In the genomic region with DNA sequence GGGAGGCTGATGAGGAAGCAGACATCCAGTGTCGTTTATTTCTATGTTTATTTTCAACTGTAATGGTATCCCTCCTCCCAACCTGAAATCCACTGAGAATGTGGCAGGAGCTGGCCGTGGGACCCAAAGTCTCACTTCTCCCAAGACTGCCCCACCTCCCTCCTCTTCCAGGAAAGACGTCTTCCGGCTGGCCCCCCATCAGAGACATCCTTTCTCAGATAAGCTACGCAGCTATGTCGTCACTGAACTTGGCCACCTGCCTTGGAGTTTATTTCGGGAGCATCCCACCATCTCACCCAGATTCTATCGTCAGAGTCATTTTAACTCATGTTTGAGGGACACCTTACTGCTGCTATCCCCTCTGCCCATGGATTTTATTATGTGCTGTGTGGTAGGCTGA, we compare ENCODE assay signal across 12 cellular contexts. TPM values are rescaled to one million over a fixed set of nuclear protein-coding genes. Genes with fewer than 3 reads are reported as not detected.
A peak's percentile ranks its signal among the peaks of the same experiment; 100 is the strongest.
DNase-seq lines count a peak whose midpoint lies in the region; ATAC-seq and TF ChIP-seq lines count a peak whose summit lies in the region.
"Had no signal": no experiment of that assay in that cellular context is flagged by ENCODE, and none has a peak within 500 bp of the region (broad histone marks: within the 10 kb centered on the region; RNA-seq: fewer than 3 reads in every experiment).

No MANE protein-coding gene starts in this region.

- CTCF ChIA-PET in WTC11 (lab: Charles Lee): interaction anchor here (1.3 kb wide), 1 partner anchor 8 kb away, joined by 3 read pairs; no protein-coding TSS in a partner anchor

- H3K27me3 Mint-ChIP-seq in WTC11 (ENCODE audit: low read depth): no peaks in the 10 kb centered on the region
- H3K27me3 Mint-ChIP-seq: CD4-positive, alpha-beta memory T cell had no signal

- POLR2A ChIA-PET in WTC11 (lab: Charles Lee): no interaction called here

- no peak overlapping the region for H3K4me3 ChIP-seq in fibroblast of mammary gland (ENCODE audit: control insufficient read depth, low read depth, low read length)

- ATAC-seq in WTC11: no peak
- no peak for ATAC-seq in HG03457 (IDR thresholded peaks at IDR 0.05; ENCODE audit: unreplicated experiment)

- H3K27ac ChIP-seq in substantia nigra (ENCODE audit: low read depth, low read length, poor library complexity, severe bottlenecking): peak overlapping the region; percentile 74

- H3K36me3 Mint-ChIP-seq in WTC11: peaks cover 5% of the 10 kb centered on the region; the same call in 1 of the 2 replicates

- DNase-seq in WTC11 (ENCODE audit: low spot score): no peak
- DNase-seq in fibroblast of mammary gland (ENCODE audit: low read depth): peak; percentile 57
- DNase-seq in mucosa of gallbladder (ENCODE audit: low spot score): peak; percentile 54
- peak in 2 of 49 donors; percentile 42 to 81 for DNase-seq in substantia nigra (lab: John Stamatoyannopoulos, UW)
- DNase-seq in GM10266 (ENCODE audit: extremely low spot score): no peak
- no peak for DNase-seq in NOMO-1 treated with dmso at 0.1 percent for 144 hours (lab: John Stamatoyannopoulos, UW; ENCODE audit: unreplicated experiment)
- DNase-seq in dedifferentiated amniotic fluid mesenchymal stem cell (ENCODE audit: extremely low spot score): no peak
- DNase-seq: activated CD8-positive, alpha-beta memory T cell treated with anti-CD3 and anti-CD28 coated beads for 24 hours; CD4-positive, alpha-beta memory T cell; NCI-H2029 had no signal

- H3K27ac Mint-ChIP-seq in WTC11: peak overlapping the region; percentile 83
- H3K27ac Mint-ChIP-seq: T-helper 1 cell treated with Interleukin-12 subunit alpha and Interleukin-12 subunit beta and Interleukin-4 antibody, amounts not matched to agents 30 μg/mL and 1 μg/mL, for 36 hours had no signal

- H3K9me3 Mint-ChIP-seq in WTC11: no peaks in the 10 kb centered on the region
- H3K9me3 Mint-ChIP-seq: CD4-positive, alpha-beta memory T cell; T-helper 1 cell treated with Interleukin-12 subunit alpha and Interleukin-12 subunit beta and Interleukin-4 antibody, amounts not matched to agents 30 μg/mL and 1 μg/mL, for 36 hours had no signal

- no peak for TF ChIP-seq CTCF in WTC11 (IDR thresholded peaks at IDR 0.05)
- no peak for TF ChIP-seq CTCF in fibroblast of mammary gland (conservative IDR thresholded peaks at IDR 0.05; ENCODE audit: control insufficient read depth, insufficient read depth, low read depth, low read length)
- no peak for TF ChIP-seq CTCF in GM10266 (IDR thresholded peaks at IDR 0.05; ENCODE audit: control insufficient read depth, insufficient read depth, low read depth, missing control alignments)

- H3K4me1 Mint-ChIP-seq in WTC11: peaks cover 41% of the 10 kb centered on the region

- no peak overlapping the region for H3K4me3 Mint-ChIP-seq in WTC11
- H3K4me3 Mint-ChIP-seq: T-helper 1 cell treated with Interleukin-12 subunit alpha and Interleukin-12 subunit beta and Interleukin-4 antibody, amounts not matched to agents 30 μg/mL and 1 μg/mL, for 36 hours had no signal

TF ChIP-seq in WTC11, 78 proteins besides CTCF, POLR2A, EP300 and RAD21:
- no peak for TF ChIP-seq ETV6 (CRISPR knock-in tag; IDR thresholded peaks at IDR 0.05)
- TF ChIP-seq, protein P1, sequence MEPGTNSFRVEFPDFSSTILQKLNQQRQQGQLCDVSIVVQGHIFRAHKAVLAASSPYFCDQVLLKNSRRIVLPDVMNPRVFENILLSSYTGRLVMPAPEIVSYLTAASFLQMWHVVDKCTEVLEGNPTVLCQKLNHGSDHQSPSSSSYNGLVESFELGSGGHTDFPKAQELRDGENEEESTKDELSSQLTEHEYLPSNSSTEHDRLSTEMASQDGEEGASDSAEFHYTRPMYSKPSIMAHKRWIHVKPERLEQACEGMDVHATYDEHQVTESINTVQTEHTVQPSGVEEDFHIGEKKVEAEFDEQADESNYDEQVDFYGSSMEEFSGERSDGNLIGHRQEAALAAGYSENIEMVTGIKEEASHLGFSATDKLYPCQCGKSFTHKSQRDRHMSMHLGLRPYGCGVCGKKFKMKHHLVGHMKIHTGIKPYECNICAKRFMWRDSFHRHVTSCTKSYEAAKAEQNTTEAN (CRISPR knock-in tag; IDR thresholded peaks at IDR 0.05): no peak
- TF ChIP-seq MXD4 (CRISPR knock-in tag; IDR thresholded peaks at IDR 0.05; ENCODE audit: borderline replicate concordance): no peak
- TF ChIP-seq STAT6 (CRISPR knock-in tag; conservative IDR thresholded peaks at IDR 0.05; ENCODE audit: low read depth): no peak
- no peak for TF ChIP-seq JAZF1 (CRISPR knock-in tag; IDR thresholded peaks at IDR 0.05)
- TF ChIP-seq, protein P2, sequence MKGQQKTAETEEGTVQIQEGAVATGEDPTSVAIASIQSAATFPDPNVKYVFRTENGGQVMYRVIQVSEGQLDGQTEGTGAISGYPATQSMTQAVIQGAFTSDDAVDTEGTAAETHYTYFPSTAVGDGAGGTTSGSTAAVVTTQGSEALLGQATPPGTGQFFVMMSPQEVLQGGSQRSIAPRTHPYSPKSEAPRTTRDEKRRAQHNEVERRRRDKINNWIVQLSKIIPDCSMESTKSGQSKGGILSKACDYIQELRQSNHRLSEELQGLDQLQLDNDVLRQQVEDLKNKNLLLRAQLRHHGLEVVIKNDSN (CRISPR knock-in tag; IDR thresholded peaks at IDR 0.05): no peak
- TF ChIP-seq, protein P3, sequence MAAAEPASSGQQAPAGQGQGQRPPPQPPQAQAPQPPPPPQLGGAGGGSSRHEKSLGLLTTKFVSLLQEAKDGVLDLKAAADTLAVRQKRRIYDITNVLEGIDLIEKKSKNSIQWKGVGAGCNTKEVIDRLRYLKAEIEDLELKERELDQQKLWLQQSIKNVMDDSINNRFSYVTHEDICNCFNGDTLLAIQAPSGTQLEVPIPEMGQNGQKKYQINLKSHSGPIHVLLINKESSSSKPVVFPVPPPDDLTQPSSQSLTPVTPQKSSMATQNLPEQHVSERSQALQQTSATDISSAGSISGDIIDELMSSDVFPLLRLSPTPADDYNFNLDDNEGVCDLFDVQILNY (CRISPR knock-in tag; IDR thresholded peaks at IDR 0.05): no peak
- TF ChIP-seq, protein P4, sequence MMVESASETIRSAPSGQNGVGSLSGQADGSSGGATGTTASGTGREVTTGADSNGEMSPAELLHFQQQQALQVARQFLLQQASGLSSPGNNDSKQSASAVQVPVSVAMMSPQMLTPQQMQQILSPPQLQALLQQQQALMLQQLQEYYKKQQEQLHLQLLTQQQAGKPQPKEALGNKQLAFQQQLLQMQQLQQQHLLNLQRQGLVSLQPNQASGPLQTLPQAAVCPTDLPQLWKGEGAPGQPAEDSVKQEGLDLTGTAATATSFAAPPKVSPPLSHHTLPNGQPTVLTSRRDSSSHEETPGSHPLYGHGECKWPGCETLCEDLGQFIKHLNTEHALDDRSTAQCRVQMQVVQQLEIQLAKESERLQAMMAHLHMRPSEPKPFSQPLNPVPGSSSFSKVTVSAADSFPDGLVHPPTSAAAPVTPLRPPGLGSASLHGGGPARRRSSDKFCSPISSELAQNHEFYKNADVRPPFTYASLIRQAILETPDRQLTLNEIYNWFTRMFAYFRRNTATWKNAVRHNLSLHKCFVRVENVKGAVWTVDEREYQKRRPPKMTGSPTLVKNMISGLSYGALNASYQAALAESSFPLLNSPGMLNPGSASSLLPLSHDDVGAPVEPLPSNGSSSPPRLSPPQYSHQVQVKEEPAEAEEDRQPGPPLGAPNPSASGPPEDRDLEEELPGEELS (CRISPR knock-in tag; IDR thresholded peaks at IDR 0.05): no peak
- TF ChIP-seq ZNF138 (CRISPR knock-in tag; conservative IDR thresholded peaks at IDR 0.05): no peak
- TF ChIP-seq ESRRA (CRISPR knock-in tag; IDR thresholded peaks at IDR 0.05; ENCODE audit: borderline replicate concordance): no peak
- no peak for TF ChIP-seq TEAD1 (CRISPR knock-in tag; IDR thresholded peaks at IDR 0.05)
- TF ChIP-seq, protein P5, sequence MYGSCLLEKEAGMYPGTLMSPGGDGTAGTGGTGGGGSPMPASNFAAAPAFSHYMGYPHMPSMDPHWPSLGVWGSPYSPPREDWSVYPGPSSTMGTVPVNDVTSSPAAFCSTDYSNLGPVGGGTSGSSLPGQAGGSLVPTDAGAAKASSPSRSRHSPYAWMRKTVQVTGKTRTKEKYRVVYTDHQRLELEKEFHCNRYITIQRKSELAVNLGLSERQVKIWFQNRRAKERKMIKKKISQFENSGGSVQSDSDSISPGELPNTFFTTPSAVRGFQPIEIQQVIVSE (CRISPR knock-in tag; IDR thresholded peaks at IDR 0.05; ENCODE audit: borderline replicate concordance): no peak
TF ChIP-seq in WTC11: peak in this region for 0.

RNA-seq across cellular contexts. Expression of gene TMEM184B, which starts 13.9 kb away (rescaled TPM):
- 85.9 to 89.7 TPM (median 88.1 TPM) in 3 replicates for total RNA-seq in WTC11 (2021)
- 108 TPM for total RNA-seq in mucosa of gallbladder

RNA-seq across cellular contexts. Expression of gene MAFF, which starts 57.1 kb away (rescaled TPM):
- total RNA-seq in WTC11 (2021): 4.6 to 6.1 TPM (median 5.7 TPM) in 3 replicates
- total RNA-seq in mucosa of gallbladder: 34.4 TPM

RNA-seq across cellular contexts. Expression of gene CSNK1E, which starts 58.3 kb away (rescaled TPM):
- total RNA-seq in WTC11 (2021): 262 to 271 TPM (median 265 TPM) in 3 replicates
- 131 TPM for total RNA-seq in mucosa of gallbladder

Comparison
In these comparisons a context has a peak if more than half of its experiments do, and no peak if none do; other contexts are left out.
1. DNase-seq: peak in fibroblast of mammary gland (single experiment) and mucosa of gallbladder (single experiment); none in WTC11 (single experiment), GM10266 (single experiment), NOMO-1 treated with dmso at 0.1 percent for 144 hours (single experiment) and dedifferentiated amniotic fluid mesenchymal stem cell (single experiment).